ENCODE assay signal across 13 cellular contexts in the genomic region with DNA sequence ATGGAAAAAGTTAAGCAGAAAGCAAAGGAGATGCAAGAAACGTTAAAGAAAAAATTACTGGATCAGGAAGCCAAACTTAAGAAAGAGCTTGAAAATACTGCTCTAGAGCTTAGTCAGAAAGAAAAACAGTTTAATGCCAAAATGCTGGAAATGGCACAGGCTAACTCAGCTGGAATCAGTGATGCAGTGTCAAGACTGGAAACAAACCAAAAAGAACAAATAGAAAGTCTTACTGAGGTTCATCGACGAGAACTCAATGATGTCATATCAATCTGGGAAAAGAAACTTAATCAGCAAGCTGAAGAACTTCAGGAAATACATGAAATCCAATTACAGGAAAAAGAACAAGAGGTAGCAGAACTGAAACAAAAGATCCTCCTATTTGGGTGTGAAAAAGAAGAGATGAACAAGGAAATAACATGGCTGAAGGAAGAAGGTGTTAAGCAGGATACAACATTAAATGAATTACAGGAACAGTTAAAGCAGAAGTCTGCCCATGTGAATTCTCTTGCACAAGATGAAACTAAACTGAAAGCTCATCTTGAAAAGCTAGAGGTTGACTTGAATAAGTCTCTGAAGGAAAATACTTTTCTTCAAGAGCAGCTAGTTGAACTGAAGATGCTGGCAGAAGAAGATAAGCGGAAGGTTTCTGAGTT.
DNase-seq lines count a peak whose midpoint lies in the region; ATAC-seq, FAIRE-seq and TF ChIP-seq lines count a peak whose summit lies in the region.
"Had no signal": no experiment of that assay in that cellular context is flagged by ENCODE, and none has a peak within 500 bp of the region (broad histone marks: within the 10 kb centered on the region; RNA-seq: fewer than 3 reads in every experiment).

No MANE protein-coding gene starts in this region.

- no peak for TF ChIP-seq CTCF in heart left ventricle (IDR thresholded peaks at IDR 0.05)

- H3K4me1 ChIP-seq in heart left ventricle, result peaks cover 0 to 63% (median 18%) of the 10 kb centered on the region in 12 donors
- H3K4me1 ChIP-seq: psoas muscle had no signal

- no peaks in the 10 kb centered on the region for H3K9me3 Mint-ChIP-seq in activated T-helper 17 cell treated with anti-CD3 and anti-CD28 coated beads, Interleukin-2, amount 50 U/mL, for 72 hours
- H3K9me3 Mint-ChIP-seq: activated T-cell treated with anti-CD3 and anti-CD28 coated beads, Interleukin-2, amount 50 U/mL, for 4 hours; endodermal cell had no signal

- peak overlapping the region in 4 of 12 donors; percentile 5 to 88 (median 12) for H3K27ac ChIP-seq in heart left ventricle
- H3K27ac ChIP-seq: psoas muscle had no signal

- intact Hi-C loops in heart left ventricle (cut with DNase I), result no loop called here

- no peak for ATAC-seq in activated T-helper 17 cell treated with anti-CD3 and anti-CD28 coated beads, Interleukin-2, amount 50 U/mL, for 72 hours (replicated peaks)
- ATAC-seq in heart left ventricle (peak in 3 of 4 donors; percentile 67 to 70 (median 67)), HG02938 (IDR thresholded peaks at IDR 0.05; ENCODE audit: unreplicated experiment) (no peak)
- ATAC-seq: activated T-cell treated with anti-CD3 and anti-CD28 coated beads, Interleukin-2, amount 50 U/mL, for 4 hours had no signal

- H3K27ac Mint-ChIP-seq in activated T-helper 17 cell treated with anti-CD3 and anti-CD28 coated beads, Interleukin-2, amount 50 U/mL, for 72 hours, result peak overlapping the region; percentile 74
- H3K27ac Mint-ChIP-seq: endodermal cell had no signal

- H3K4me3 Mint-ChIP-seq in activated T-helper 17 cell treated with anti-CD3 and anti-CD28 coated beads, Interleukin-2, amount 50 U/mL, for 72 hours, result peak overlapping the region; percentile 11
- H3K4me3 Mint-ChIP-seq: activated T-cell treated with anti-CD3 and anti-CD28 coated beads, Interleukin-2, amount 50 U/mL, for 4 hours; endodermal cell had no signal

- peaks cover 0 to 96% (median 57%) of the 10 kb centered on the region in 9 donors for H3K36me3 ChIP-seq in heart left ventricle

- no peak for TF ChIP-seq POLR2A in heart left ventricle (IDR thresholded peaks at IDR 0.05)

- H3K36me3 Mint-ChIP-seq in activated T-helper 17 cell treated with anti-CD3 and anti-CD28 coated beads, Interleukin-2, amount 50 U/mL, for 72 hours (ENCODE audit: low read depth), result peaks cover 99% of the 10 kb centered on the region

- no peaks in the 10 kb centered on the region for H3K9me3 ChIP-seq in heart left ventricle
- H3K9me3 ChIP-seq: psoas muscle had no signal

- no peak overlapping the region for H3K4me3 ChIP-seq in heart left ventricle
- H3K4me3 ChIP-seq: psoas muscle had no signal

- WGBS in heart left ventricle, 4 donors, result 53 to 70% (median 57%) methylated on average over 4 of the region's 4 CpGs

- H3K4me1 Mint-ChIP-seq in activated T-helper 17 cell treated with anti-CD3 and anti-CD28 coated beads, Interleukin-2, amount 50 U/mL, for 72 hours, result peaks cover 35% of the 10 kb centered on the region
- H3K4me1 Mint-ChIP-seq: endodermal cell had no signal

- no peak for FAIRE-seq in HTR-8/SVneo (lab: Jason Lieb, UNC)

- DNase-seq in GF-D8 (lab: John Stamatoyannopoulos, UW) (peak; percentile 14), heart left ventricle (no peak), pulmonary artery endothelial cell (ENCODE audit: low read depth, low spot score) (peak; percentile 20), HTR-8/SVneo (ENCODE audit: insufficient read length, low spot score) (no peak), DMS 273 (lab: John Stamatoyannopoulos, UW; ENCODE audit: unreplicated experiment) (no peak)
- DNase-seq in stimulated activated CD4-positive, alpha-beta T cell treated with anti-CD3 and anti-CD28 coated beads, Interleukin-12 subunit alpha, Interleukin-12 subunit beta, amount 100 ng/mL, for 4 hours, result no peak
- DNase-seq: activated T-cell treated with anti-CD3 and anti-CD28 coated beads, Interleukin-2, amount 50 U/mL, for 4 hours; endodermal cell; islet precursor cell; NCI-H82; psoas muscle had no signal

- no peaks in the 10 kb centered on the region for H3K27me3 Mint-ChIP-seq in activated T-helper 17 cell treated with anti-CD3 and anti-CD28 coated beads, Interleukin-2, amount 50 U/mL, for 72 hours

- H3K27me3 ChIP-seq in heart left ventricle, result no peaks in the 10 kb centered on the region

Comparison
In these comparisons a context has a peak if more than half of its experiments do, and no peak if none do; other contexts are left out.
1. DNase-seq: peak in GF-D8 (single experiment) and pulmonary artery endothelial cell (single experiment); none in heart left ventricle (0 of 5), HTR-8/SVneo (single experiment), stimulated activated CD4-positive, alpha-beta T cell treated with anti-CD3 and anti-CD28 coated beads, Interleukin-12 subunit alpha, Interleukin-12 subunit beta, amount 100 ng/mL, for 4 hours (single experiment) and DMS 273 (single experiment).
2. ATAC-seq: peak in heart left ventricle (3 of 4); none in activated T-helper 17 cell treated with anti-CD3 and anti-CD28 coated beads, Interleukin-2, amount 50 U/mL, for 72 hours (single experiment) and HG02938 (single experiment).